ENCODE assay signal across 9 cellular contexts in genomic region chr1:88774151-88774556, GRCh38.
DNase-seq lines count a peak whose midpoint lies in the region; ATAC-seq and TF ChIP-seq lines count a peak whose summit lies in the region.
"Had no signal": no experiment of that assay in that cellular context is flagged by ENCODE, and none has a peak within 500 bp of the region (broad histone marks: within the 10 kb centered on the region; RNA-seq: fewer than 3 reads in every experiment).

No MANE protein-coding gene starts in this region.

- no peak overlapping the region for H3K14ac ChIP-seq in neuronal stem cell (ENCODE audit: low read length)

- no peak overlapping the region for H3K27ac ChIP-seq in RWPE1
- peak overlapping the region; percentile 62 to 87 (median 76) for H3K27ac ChIP-seq in esophagus squamous epithelium
- no peak overlapping the region for H3K27ac ChIP-seq in neuronal stem cell (replicated peaks; ENCODE audit: low read length)

- peaks cover 0 to 18% (median 0%) of the 10 kb centered on the region in 3 donors for H3K4me1 ChIP-seq in esophagus squamous epithelium
- H3K4me1 ChIP-seq in neuronal stem cell (ENCODE audit: control insufficient read depth in 2 of 2, insufficient read depth in 1 of 2, low read depth in 1 of 2, low read length in 2 of 2) = no peaks in the 10 kb centered on the region

- no peak overlapping the region for H2AFZ ChIP-seq in neuronal stem cell (ENCODE audit: low read length)

- no peaks in the 10 kb centered on the region for H3K79me1 ChIP-seq in neuronal stem cell (ENCODE audit: low read depth, low read length)

- no peak overlapping the region for H3K9ac ChIP-seq in neuronal stem cell (ENCODE audit: low read depth, low read length, poor library complexity)

- H3K4me2 ChIP-seq in neuronal stem cell (ENCODE audit: insufficient read depth, low read length, poor library complexity, severe bottlenecking) = no peak overlapping the region

- no peak overlapping the region for H2BK15ac ChIP-seq in neuronal stem cell (ENCODE audit: low read length)

- H3K4me3 ChIP-seq in esophagus squamous epithelium = no peak overlapping the region
- no peak overlapping the region for H3K4me3 ChIP-seq in neuronal stem cell (ENCODE audit: low read length in 2 of 2)
- H3K4me3 ChIP-seq: HAP-1 had no signal

- no peak for ATAC-seq in HG03439 (IDR thresholded peaks at IDR 0.05; ENCODE audit: unreplicated experiment)

- H2BK12ac ChIP-seq in neuronal stem cell (ENCODE audit: low read length) = no peak overlapping the region

- TF ChIP-seq CTCF in RWPE1 (conservative IDR thresholded peaks at IDR 0.05; ENCODE audit: low read depth) (no peak), esophagus squamous epithelium (IDR thresholded peaks at IDR 0.05) (no peak)

- H3K36me3 ChIP-seq in esophagus squamous epithelium (peaks cover 0 to 85% (median 6%) of the 10 kb centered on the region in 3 donors), neuronal stem cell (replicated peaks in 1 of 2; ENCODE audit: control insufficient read depth in 2 of 2, insufficient read depth in 2 of 2, low read length in 2 of 2) (peaks cover 9 to 93% of the 10 kb centered on the region in 2 donors)

- CTCF ChIA-PET in RWPE1 (lab: Yijun Ruan, JAX) = interaction anchor here (0.7 kb wide), 1 partner anchor 18 kb away, joined by 3 read pairs; no protein-coding TSS in a partner anchor

- no peak overlapping the region for H2AK5ac ChIP-seq in neuronal stem cell (ENCODE audit: low read depth, low read length)

- H2BK5ac ChIP-seq in neuronal stem cell (ENCODE audit: low read length) = no peak overlapping the region

- TF ChIP-seq POLR2A in esophagus squamous epithelium (IDR thresholded peaks at IDR 0.05) = no peak

- no peaks in the 10 kb centered on the region for H3K9me3 ChIP-seq in esophagus squamous epithelium
- H3K9me3 ChIP-seq in neuronal stem cell (replicated peaks in 1 of 2; ENCODE audit: control insufficient read depth in 2 of 2, insufficient read depth in 1 of 2, low read depth in 1 of 2, low read length in 2 of 2) = peaks cover 0 to 25% of the 10 kb centered on the region in 2 donors
- H3K9me3 ChIP-seq: HAP-1 had no signal

- H3K18ac ChIP-seq in neuronal stem cell (ENCODE audit: low read length) = no peak overlapping the region

- H4K8ac ChIP-seq in neuronal stem cell (ENCODE audit: low read depth, low read length) = no peak overlapping the region

- intact Hi-C loops in esophagus squamous epithelium (cut with DNase I) = no loop called here

- H3K27me3 ChIP-seq in esophagus squamous epithelium = no peaks in the 10 kb centered on the region
- H3K27me3 ChIP-seq in neuronal stem cell (ENCODE audit: control insufficient read depth in 3 of 3, insufficient read depth in 3 of 3, low read depth in 1 of 3, low read length in 3 of 3) = no peaks in the 10 kb centered on the region

- no peak overlapping the region for H3K4ac ChIP-seq in neuronal stem cell (ENCODE audit: low read length)

- WGBS in esophagus squamous epithelium, 2 donors = 35 to 46% methylated on average over 1 of the region's 1 CpG
- WGBS in neuronal stem cell (ENCODE audit: extremely low coverage in 2 of 2, insufficient read length in 2 of 2, insufficient replicate concordance in 1 of 2), 2 donors = no CpG with 5 or more reads among the region's 1 CpG

- POLR2A ChIA-PET in RWPE1 (lab: Yijun Ruan, JAX; ENCODE audit: low non-redundant PET) = interaction anchor here (1.0 kb wide), 1 partner anchor 11 kb away, joined by 5 read pairs; no protein-coding TSS in a partner anchor

- no peak overlapping the region for H4K91ac ChIP-seq in neuronal stem cell (ENCODE audit: low read depth, low read length, poor library complexity)

- H2BK120ac ChIP-seq in neuronal stem cell (ENCODE audit: low read depth, low read length) = no peak overlapping the region

- H3K23ac ChIP-seq in neuronal stem cell (ENCODE audit: low read depth, low read length, poor library complexity) = no peak overlapping the region

- DNase-seq in NK-92 treated with Interleukin-12 subunit alpha and Interleukin-12 subunit beta, amount 100 ng/mL, for 24 hours (lab: John Stamatoyannopoulos, UW) = peak; percentile 41
- no peak for DNase-seq in NK-92 (lab: John Stamatoyannopoulos, UW; ENCODE audit: unreplicated experiment)
- DNase-seq in RWPE1 (ENCODE audit: low spot score) = peak; percentile 87
- DNase-seq in esophagus squamous epithelium (lab: John Stamatoyannopoulos, UW) = no peak
- DNase-seq in stimulated activated CD4-positive, alpha-beta T cell treated with anti-CD3 and anti-CD28 coated beads, Interleukin-4, amount 100 ng/mL, for 1 hour = peak; percentile 4
- DNase-seq in neuronal stem cell (ENCODE audit: low spot score) = no peak
- DNase-seq in D341Med (ENCODE audit: low spot score) = no peak

Comparison
In these comparisons a context has a peak if more than half of its experiments do, and no peak if none do; other contexts are left out.
1. DNase-seq: peak in NK-92 treated with Interleukin-12 subunit alpha and Interleukin-12 subunit beta, amount 100 ng/mL, for 24 hours (single experiment), RWPE1 (single experiment) and stimulated activated CD4-positive, alpha-beta T cell treated with anti-CD3 and anti-CD28 coated beads, Interleukin-4, amount 100 ng/mL, for 1 hour (single experiment); none in NK-92 (single experiment), esophagus squamous epithelium (single experiment), neuronal stem cell (single experiment) and D341Med (single experiment).
2. H3K27ac ChIP-seq: peak in esophagus squamous epithelium (4 of 4); none in RWPE1 (single experiment) and neuronal stem cell (single experiment).